8 cellular contexts compared by ENCODE assay signal in genomic region chr13:92622905-92623304, GRCh38.
"Had no signal": no experiment of that assay in that cellular context is flagged by ENCODE, and none has a peak within 500 bp of the region (broad histone marks: within the 10 kb centered on the region; RNA-seq: fewer than 3 reads in every experiment).

No MANE protein-coding gene starts in this region.

- DNase-seq: IMR-90, KBM-7, KG1 had no signal

- H3K4me3 ChIP-seq: K562 had no signal

- FAIRE-seq: HepG2, HTR-8/SVneo, K562 had no signal

- H3K27ac ChIP-seq: HL-60, KMS-11 had no signal
